ENCODE assay signal across 21 cellular contexts in the genomic region with DNA sequence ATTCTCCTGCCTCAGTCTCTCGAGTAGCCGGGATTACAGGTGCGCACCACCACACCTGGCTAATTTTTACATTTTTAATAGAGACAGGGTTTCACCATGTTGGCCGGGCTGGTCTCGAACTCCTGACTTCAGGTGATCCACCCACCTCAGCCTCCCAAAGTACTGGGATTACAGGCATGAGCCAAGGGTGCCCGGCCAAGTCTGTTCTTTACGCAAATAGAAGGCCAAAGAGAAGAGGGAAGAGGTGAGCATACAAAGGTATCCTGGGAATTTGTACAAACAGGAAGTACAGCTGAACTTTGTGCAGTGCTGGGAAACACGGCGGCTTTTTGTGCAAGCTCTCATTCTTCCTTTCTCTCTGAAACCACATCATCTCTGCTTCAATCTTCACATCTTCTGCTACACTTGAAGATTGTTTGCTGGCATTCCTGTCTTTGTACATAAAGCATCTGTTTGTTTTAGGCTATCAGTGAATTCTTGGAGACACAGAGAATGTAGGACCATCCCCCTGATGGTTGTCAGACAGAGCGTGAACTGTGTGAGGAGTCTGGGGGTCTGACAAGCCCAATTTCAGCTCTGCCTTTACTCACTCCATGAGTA.
DNase-seq lines count a peak whose midpoint lies in the region; ATAC-seq, FAIRE-seq and TF ChIP-seq lines count a peak whose summit lies in the region.
"Had no signal": no experiment of that assay in that cellular context is flagged by ENCODE, and none has a peak within 500 bp of the region (broad histone marks: within the 10 kb centered on the region; RNA-seq: fewer than 3 reads in every experiment).

No MANE protein-coding gene starts in this region.

- no peak overlapping the region for H3K27ac ChIP-seq in endodermal cell (ENCODE audit: low read depth, low read length)
- peak overlapping the region; percentile 15 for H3K27ac ChIP-seq in lower lobe of right lung
- H3K27ac ChIP-seq in small intestine (ENCODE audit: low read depth in 1 of 2, low read length in 1 of 2), result no peak overlapping the region
- H3K27ac ChIP-seq: foreskin keratinocyte had no signal

- no peak for FAIRE-seq in small intestine (lab: Jason Lieb, UNC)
- FAIRE-seq: D721Med, islet of Langerhans had no signal

- DNase-seq in SK-N-DZ (ENCODE audit: low spot score) (peak; percentile 24), endodermal cell (no peak), lower lobe of right lung (no peak), small intestine (peak; percentile 49), GM13977 (ENCODE audit: low spot score) (no peak), KG1 (lab: John Stamatoyannopoulos, UW) (no peak), iPS-NIHi7 (ENCODE audit: extremely low spot score) (no peak)
- DNase-seq: activated CD4-positive, alpha-beta T cell treated with anti-CD3 and anti-CD28 coated beads for 4 hours; activated naive CD4-positive, alpha-beta T cell treated with anti-CD3 and anti-CD28 coated beads, Interleukin-2, amount 10 ng/mL, durations not matched to agents 7 days and 5 days; effector memory CD8-positive, alpha-beta T cell; foreskin keratinocyte; naive B cell; NCI-H1092 treated with DMSO at 0.1 percent for 48 hours; retina; SHP77 treated with DMSO at 0.1 percent for 48 hours; stimulated activated CD4-positive, alpha-beta T cell treated with anti-CD3 and anti-CD28 coated beads, Interleukin-1b, Interleukin-23, amount 100 ng/mL, for 48 hours had no signal

- ATAC-seq in lower lobe of right lung, result peak in 1 of 2 donors; percentile 39
- no peak for ATAC-seq in HG02852 (IDR thresholded peaks at IDR 0.05; ENCODE audit: unreplicated experiment)
- ATAC-seq: effector memory CD8-positive, alpha-beta T cell; foreskin keratinocyte had no signal

- peak overlapping the region; percentile 12 for H3K27ac Mint-ChIP-seq in endodermal cell
- H3K27ac Mint-ChIP-seq: activated naive CD4-positive, alpha-beta T cell treated with anti-CD3 and anti-CD28 coated beads, Interleukin-2, amount 10 ng/mL, durations not matched to agents 7 days and 5 days; B cell; effector memory CD8-positive, alpha-beta T cell; naive B cell had no signal

- WGBS in endodermal cell (ENCODE audit: insufficient coverage in 1 of 2, insufficient read length in 1 of 2), 2 experiments, result 93 to 95% methylated on average over 7 to 10 of the region's 10 CpGs
- WGBS in small intestine, 3 donors, result 76 to 82% (median 78%) methylated on average over 10 of the region's 10 CpGs

- H3K36me3 ChIP-seq in endodermal cell (ENCODE audit: control insufficient read depth, insufficient read depth, low read length) (no peaks in the 10 kb centered on the region), lower lobe of right lung (peaks cover 7% of the 10 kb centered on the region), small intestine (ENCODE audit: control insufficient read depth in 2 of 2, insufficient read depth in 2 of 2, low read length in 2 of 2) (no peaks in the 10 kb centered on the region)

- no peak overlapping the region for H3K4me3 ChIP-seq in endodermal cell (ENCODE audit: low read length)
- no peak overlapping the region for H3K4me3 ChIP-seq in lower lobe of right lung
- no peak overlapping the region for H3K4me3 ChIP-seq in small intestine (ENCODE audit: low read depth in 1 of 2, low read length in 2 of 2)

- peaks cover 7% of the 10 kb centered on the region for H3K36me3 Mint-ChIP-seq in endodermal cell (ENCODE audit: low read depth)
- H3K36me3 Mint-ChIP-seq: activated naive CD4-positive, alpha-beta T cell treated with anti-CD3 and anti-CD28 coated beads, Interleukin-2, amount 10 ng/mL, durations not matched to agents 7 days and 5 days; brain; naive B cell had no signal

- H3K27me3 Mint-ChIP-seq in endodermal cell (ENCODE audit: insufficient read depth), result no peaks in the 10 kb centered on the region
- H3K27me3 Mint-ChIP-seq: B cell; brain; effector memory CD8-positive, alpha-beta T cell; naive B cell had no signal

- intact Hi-C loops in lower lobe of right lung (cut with DNase I), result no loop called here

- H3K9me3 ChIP-seq in endodermal cell (ENCODE audit: control insufficient read depth, low read length) (no peaks in the 10 kb centered on the region), lower lobe of right lung (no peaks in the 10 kb centered on the region), small intestine (ENCODE audit: control insufficient read depth, low read depth) (no peaks in the 10 kb centered on the region)

- no peak overlapping the region for H3K4me3 Mint-ChIP-seq in endodermal cell
- H3K4me3 Mint-ChIP-seq: activated naive CD4-positive, alpha-beta T cell treated with anti-CD3 and anti-CD28 coated beads, Interleukin-2, amount 10 ng/mL, durations not matched to agents 7 days and 5 days; B cell; brain; effector memory CD8-positive, alpha-beta T cell; naive B cell had no signal

- in situ Hi-C loops in GM13977 (cut with MboI; ENCODE audit: low pct_unique_long_range_greater_than_20kb, low sequenced_read_pairs, unreplicated experiment), result no loop called here

- no peaks in the 10 kb centered on the region for H3K27me3 ChIP-seq in endodermal cell (ENCODE audit: control insufficient read depth, insufficient read depth, low read length, poor library complexity, severe bottlenecking)
- H3K27me3 ChIP-seq in lower lobe of right lung (ENCODE audit: low read depth), result no peaks in the 10 kb centered on the region
- H3K27me3 ChIP-seq in small intestine (ENCODE audit: control insufficient read depth in 2 of 2, insufficient read depth in 2 of 2, low read length in 2 of 2), result no peaks in the 10 kb centered on the region
- H3K27me3 ChIP-seq: foreskin keratinocyte had no signal

- TF ChIP-seq CTCF in endodermal cell (conservative IDR thresholded peaks at IDR 0.05), result no peak
- no peak for TF ChIP-seq CTCF in lower lobe of right lung (IDR thresholded peaks at IDR 0.05)
- no peak for TF ChIP-seq CTCF in GM13977 (IDR thresholded peaks at IDR 0.05; ENCODE audit: extremely low read depth, insufficient read depth, missing control alignments)

- H3K9me3 Mint-ChIP-seq in endodermal cell, result no peaks in the 10 kb centered on the region
- H3K9me3 Mint-ChIP-seq: activated naive CD4-positive, alpha-beta T cell treated with anti-CD3 and anti-CD28 coated beads, Interleukin-2, amount 10 ng/mL, durations not matched to agents 7 days and 5 days; brain; effector memory CD8-positive, alpha-beta T cell; naive B cell had no signal

- H3K9ac ChIP-seq in endodermal cell (ENCODE audit: extremely low read depth, low read length, poor library complexity, severe bottlenecking), result no peak overlapping the region

- H3K4me1 ChIP-seq in endodermal cell (ENCODE audit: control insufficient read depth, insufficient read depth, low read length) (peaks cover 3% of the 10 kb centered on the region), lower lobe of right lung (peaks cover 58% of the 10 kb centered on the region), small intestine (ENCODE audit: control insufficient read depth in 2 of 2, insufficient read depth in 1 of 2, low read depth in 1 of 2, low read length in 1 of 2) (peaks cover 9 to 13% of the 10 kb centered on the region in 2 donors)
- H3K4me1 ChIP-seq: foreskin keratinocyte had no signal

- peaks cover 5% of the 10 kb centered on the region for H3K4me1 Mint-ChIP-seq in endodermal cell
- H3K4me1 Mint-ChIP-seq: activated naive CD4-positive, alpha-beta T cell treated with anti-CD3 and anti-CD28 coated beads, Interleukin-2, amount 10 ng/mL, durations not matched to agents 7 days and 5 days; B cell; naive B cell had no signal

Comparison
In these comparisons a context has a peak if more than half of its experiments do, and no peak if none do; other contexts are left out.
1. DNase-seq: peak in SK-N-DZ (single experiment) and small intestine (single experiment); none in endodermal cell (single experiment), lower lobe of right lung (single experiment), GM13977 (single experiment), KG1 (single experiment) and iPS-NIHi7 (single experiment).